ENCODE assay signal across 27 cellular contexts in the genomic region with DNA sequence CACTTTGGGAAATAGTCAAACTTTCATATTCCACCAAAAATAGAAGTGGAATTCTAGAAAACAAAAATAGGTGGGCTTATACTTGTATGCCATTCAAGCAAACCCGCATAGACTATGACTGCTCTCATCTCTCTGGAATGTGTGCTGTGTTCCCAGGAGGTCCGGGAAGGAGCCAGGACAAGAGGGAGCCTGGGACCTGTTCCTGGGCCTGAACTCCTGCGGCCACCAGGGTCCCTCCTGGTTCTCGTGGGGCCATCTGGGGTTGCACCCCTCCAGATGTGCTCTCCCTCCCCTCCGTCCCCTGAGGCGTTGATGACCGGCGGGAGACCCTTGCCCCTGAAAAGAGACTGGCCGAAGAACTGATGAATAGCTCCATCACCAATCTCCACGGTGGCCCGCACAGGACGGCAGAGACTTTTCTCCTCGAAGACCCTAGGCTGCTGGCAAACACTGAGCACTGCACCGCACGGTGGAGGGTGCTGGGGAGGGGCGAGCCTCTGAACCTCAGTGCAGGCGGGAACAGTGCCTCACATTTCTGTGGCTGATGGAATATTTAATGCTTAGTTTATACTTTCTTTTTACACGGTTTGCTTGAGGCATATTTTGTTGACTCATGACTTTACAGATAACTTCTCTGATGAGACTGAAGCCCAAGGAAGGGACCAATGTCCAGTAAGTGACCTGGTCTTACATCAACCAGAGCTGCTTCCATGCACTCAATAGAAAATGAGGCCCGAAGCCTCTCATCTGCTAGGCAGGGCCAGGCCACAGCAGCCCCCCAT. TPM values are rescaled to one million over a fixed set of nuclear protein-coding genes. Genes with fewer than 3 reads are reported as not detected.
DNase-seq lines count a peak whose midpoint lies in the region; ATAC-seq and TF ChIP-seq lines count a peak whose summit lies in the region.
"Had no signal": no experiment of that assay in that cellular context is flagged by ENCODE, and none has a peak within 500 bp of the region (broad histone marks: within the 10 kb centered on the region; RNA-seq: fewer than 3 reads in every experiment).

No MANE protein-coding gene starts in this region.

- H3K9me2 ChIP-seq in GM23338 (ENCODE audit: insufficient read depth), result no peaks in the 10 kb centered on the region

- POLR2A ChIA-PET in WTC11 (lab: Charles Lee), result interaction anchor here (0.5 kb wide), 1 partner anchor 8 kb away, joined by 3 read pairs; no protein-coding TSS in a partner anchor

- H3K27me3 ChIP-seq in GM23338 (ENCODE audit: insufficient read depth) (no peaks in the 10 kb centered on the region), gastroesophageal sphincter (no peaks in the 10 kb centered on the region), sigmoid colon (no peaks in the 10 kb centered on the region)
- H3K27me3 ChIP-seq: esophagus squamous epithelium, pancreas, spleen, upper lobe of left lung had no signal

- no peaks in the 10 kb centered on the region for H3F3A ChIP-seq in GM23338 (replicated peaks; ENCODE audit: low read depth)

- H3K27ac ChIP-seq in GM23338 (ENCODE audit: low read depth) (no peak overlapping the region), gastroesophageal sphincter (no peak overlapping the region), sigmoid colon (no peak overlapping the region)
- H3K27ac ChIP-seq: esophagus squamous epithelium, HL-60, pancreas, spleen, upper lobe of left lung, VCaP had no signal

- H3K36me3 Mint-ChIP-seq in GM23338 (ENCODE audit: low read depth) (no peaks in the 10 kb centered on the region), WTC11 (no peaks in the 10 kb centered on the region)
- H3K36me3 Mint-ChIP-seq: CD14-positive monocyte had no signal

- no peaks in the 10 kb centered on the region for H3K9me3 ChIP-seq in gastroesophageal sphincter
- H3K9me3 ChIP-seq in sigmoid colon, result peaks cover 0 to 5% (median 1%) of the 10 kb centered on the region in 4 donors
- H3K9me3 ChIP-seq: esophagus squamous epithelium, pancreas, spleen, upper lobe of left lung had no signal

- no peak overlapping the region for H2AFZ ChIP-seq in GM23338

- H3K4me2 ChIP-seq in GM23338, result no peak overlapping the region

- no peak overlapping the region for H3K27ac Mint-ChIP-seq in GM23338
- no peak overlapping the region for H3K27ac Mint-ChIP-seq in WTC11
- H3K27ac Mint-ChIP-seq: activated T-cell treated with anti-CD3 and anti-CD28 coated beads, Interleukin-2, amount 50 U/mL, for 24 hours; CD14-positive monocyte; nephron; T-helper 2 cell treated with Interferon-gamma antibody and Interleukin-4, amounts not matched to agents 5 μg/mL and 100 μg/mL, for 36 hours had no signal

- H3K4me3 ChIP-seq in GM23338 (no peak overlapping the region), gastroesophageal sphincter (no peak overlapping the region), sigmoid colon (no peak overlapping the region)
- H3K4me3 ChIP-seq: esophagus squamous epithelium, GM12878, pancreas, spleen, upper lobe of left lung had no signal

- H3K27me3 Mint-ChIP-seq in GM23338 (ENCODE audit: insufficient read depth, low read depth, poor library complexity) (peaks cover 4% of the 10 kb centered on the region), WTC11 (ENCODE audit: low read depth) (no peaks in the 10 kb centered on the region)
- H3K27me3 Mint-ChIP-seq: activated T-cell treated with anti-CD3 and anti-CD28 coated beads, Interleukin-2, amount 50 U/mL, for 24 hours had no signal

- CTCF ChIA-PET in WTC11 (lab: Charles Lee), result interaction anchor here (0.7 to 1.4 kb wide), 6 partner anchors 14 to 253 kb away, joined by 3 to 5 read pairs (median 3); no protein-coding TSS in a partner anchor

- DNase-seq in GM23338 (ENCODE audit: low spot score) (no peak), WTC11 (ENCODE audit: low spot score) (no peak), sigmoid colon (peak; percentile 33), NCI-H774 (lab: John Stamatoyannopoulos, UW) (no peak), NCI-H524 treated with DMSO at 0.1 percent for 48 hours (lab: John Stamatoyannopoulos, UW) (no peak), NCI-H2171 treated with DMSO at 0.1 percent for 48 hours (lab: John Stamatoyannopoulos, UW) (no peak)
- DNase-seq: activated CD4-positive, alpha-beta T cell treated with anti-CD3 and anti-CD28 coated beads for 48 hours; activated naive CD4-positive, alpha-beta T cell treated with Interleukin-2 at 50 U/mL for 16 hours; activated T-cell treated with anti-CD3 and anti-CD28 coated beads, Interleukin-2, amount 50 U/mL, for 24 hours; cortex of kidney; esophagus squamous epithelium; hippocampal formation; NCI-H1048; NCI-H1694; NCI-H526; pancreas; retina; Right ventricle myocardium superior; spleen; upper lobe of left lung had no signal

- no peaks in the 10 kb centered on the region for H3K9me3 Mint-ChIP-seq in GM23338
- H3K9me3 Mint-ChIP-seq in WTC11, result no peaks in the 10 kb centered on the region
- H3K9me3 Mint-ChIP-seq: activated T-cell treated with anti-CD3 and anti-CD28 coated beads, Interleukin-2, amount 50 U/mL, for 24 hours; T-helper 2 cell treated with Interferon-gamma antibody and Interleukin-4, amounts not matched to agents 5 μg/mL and 100 μg/mL, for 36 hours had no signal

- WGBS in gastroesophageal sphincter (ENCODE audit: low coverage in 1 of 2), 2 donors, result 55 to 73% methylated on average over 10 to 12 of the region's 19 CpGs
- 84 to 85% methylated on average over 19 of the region's 19 CpGs for WGBS in sigmoid colon, 2 donors

- no peaks in the 10 kb centered on the region for H3K4me1 ChIP-seq in GM23338 (ENCODE audit: insufficient read depth)
- no peaks in the 10 kb centered on the region for H3K4me1 ChIP-seq in gastroesophageal sphincter
- H3K4me1 ChIP-seq in sigmoid colon, result peaks cover 0 to 5% (median 0%) of the 10 kb centered on the region in 4 donors
- H3K4me1 ChIP-seq: esophagus squamous epithelium, pancreas, spleen had no signal

- ATAC-seq in GM23338, result peak; percentile 73
- ATAC-seq in WTC11, result peak; percentile 64
- ATAC-seq in gastroesophageal sphincter, result peak; percentile 59
- ATAC-seq: GM12878, pancreas had no signal

- TF ChIP-seq POLR2A in gastroesophageal sphincter (IDR thresholded peaks at IDR 0.05) (no peak), sigmoid colon (IDR thresholded peaks at IDR 0.05) (no peak)

- H3K36me3 ChIP-seq in GM23338 (ENCODE audit: insufficient read depth) (no peaks in the 10 kb centered on the region), gastroesophageal sphincter (no peaks in the 10 kb centered on the region), sigmoid colon (no peaks in the 10 kb centered on the region)
- H3K36me3 ChIP-seq: esophagus squamous epithelium, pancreas, spleen, upper lobe of left lung had no signal

- TF ChIP-seq EP300 in gastroesophageal sphincter (IDR thresholded peaks at IDR 0.05) (no peak), sigmoid colon (IDR thresholded peaks at IDR 0.05) (no peak)

- no peak overlapping the region for H3K4me3 Mint-ChIP-seq in GM23338
- no peak overlapping the region for H3K4me3 Mint-ChIP-seq in WTC11
- H3K4me3 Mint-ChIP-seq: activated T-cell treated with anti-CD3 and anti-CD28 coated beads, Interleukin-2, amount 50 U/mL, for 24 hours; CD14-positive monocyte; nephron; T-helper 2 cell treated with Interferon-gamma antibody and Interleukin-4, amounts not matched to agents 5 μg/mL and 100 μg/mL, for 36 hours had no signal

- no peaks in the 10 kb centered on the region for H3K79me2 ChIP-seq in GM23338 (replicated peaks; ENCODE audit: insufficient read depth)

- H3K4me1 Mint-ChIP-seq in GM23338 (peaks cover 13% of the 10 kb centered on the region), WTC11 (peaks cover 15% of the 10 kb centered on the region)
- H3K4me1 Mint-ChIP-seq: CD14-positive monocyte, nephron had no signal

- intact Hi-C loops in sigmoid colon (cut with DNase I), result no loop called here

- H4K20me1 ChIP-seq in GM23338 (replicated peaks; ENCODE audit: insufficient read depth), result no peaks in the 10 kb centered on the region

- TF ChIP-seq CTCF in GM23338 (conservative IDR thresholded peaks at IDR 0.05; ENCODE audit: low read depth in 2 of 2) (no peak), WTC11 (IDR thresholded peaks at IDR 0.05) (no peak), gastroesophageal sphincter (IDR thresholded peaks at IDR 0.05) (peak in 1 of 4 experiments; percentile 20), sigmoid colon (IDR thresholded peaks at IDR 0.05) (no peak)

TF ChIP-seq in WTC11, 78 proteins besides CTCF, POLR2A, EP300 and RAD21:
- no peak for TF ChIP-seq ZNF263 (CRISPR knock-in tag; IDR thresholded peaks at IDR 0.05; ENCODE audit: low read depth)
- no peak for TF ChIP-seq SMAD3 (CRISPR knock-in tag; IDR thresholded peaks at IDR 0.05; ENCODE audit: borderline replicate concordance)

RNA-seq across cellular contexts. Expression of gene ADARB1, which starts 9.6 kb away (rescaled TPM):
- 6.3 and 14.8 TPM in 2 replicates for total RNA-seq in GM23338 (2014; rRNA removed; shearing (Covaris generic))
- polyA plus RNA-seq in GM23338 (2016; fragmentation: Nextera tagmentation; extraction: Ambion mirVana), result 4.8 and 7.4 TPM in 2 replicates
- 12.8 to 15.1 TPM (median 14.6 TPM) in 3 replicates for total RNA-seq in WTC11 (2021)
- 100 to 1,000 TPM; 136 to 228 (median 181) TPM for total RNA-seq in gastroesophageal sphincter
- total RNA-seq in sigmoid colon, result 100 to 1,000 TPM in 1 of 4 donors, 10 to 100 TPM in 3; 41.3 to 102 (median 71.0) TPM
- polyA plus RNA-seq in sigmoid colon, result 1 to 10 TPM in 2 of 3 donors, under 1 TPM in 1; 0.92 to 7.5 (median 2.4) TPM
